Comparison of ENCODE assay signal across 15 cellular contexts in genomic region chr17:47884905-47885735, GRCh38. TPM values are rescaled to one million over a fixed set of nuclear protein-coding genes. Genes with fewer than 3 reads are reported as not detected.
DNase-seq lines count a peak whose midpoint lies in the region; ATAC-seq and TF ChIP-seq lines count a peak whose summit lies in the region.
"Had no signal": no experiment of that assay in that cellular context is flagged by ENCODE, and none has a peak within 500 bp of the region (broad histone marks: within the 10 kb centered on the region; RNA-seq: fewer than 3 reads in every experiment).

No MANE protein-coding gene starts in this region.

- no peaks in the 10 kb centered on the region for H3K79me2 ChIP-seq in mesendoderm (ENCODE audit: control insufficient read depth, insufficient read depth, low read length)

- no peaks in the 10 kb centered on the region for H3K27me3 ChIP-seq in BLaER1
- H3K27me3 ChIP-seq in CD8-positive, alpha-beta memory T cell (ENCODE audit: insufficient read depth, low read length, poor library complexity, severe bottlenecking), result no peaks in the 10 kb centered on the region
- no peaks in the 10 kb centered on the region for H3K27me3 ChIP-seq in mesendoderm (ENCODE audit: insufficient read depth, low read length, poor library complexity)
- H3K27me3 ChIP-seq: body of pancreas, heart left ventricle had no signal

- H3K9ac ChIP-seq in BLaER1, result peak overlapping the region; percentile 49
- H3K9ac ChIP-seq in mesendoderm (ENCODE audit: low read length), result peak overlapping the region; percentile 24

- no peak overlapping the region for H3K4ac ChIP-seq in mesendoderm (ENCODE audit: low read depth, low read length)

- H3K9me3 ChIP-seq in BLaER1, result no peaks in the 10 kb centered on the region
- no peaks in the 10 kb centered on the region for H3K9me3 ChIP-seq in CD8-positive, alpha-beta memory T cell (ENCODE audit: low read length)
- H3K9me3 ChIP-seq: body of pancreas, heart left ventricle had no signal

- H3K36me3 ChIP-seq in BLaER1, result no peaks in the 10 kb centered on the region
- H3K36me3 ChIP-seq in CD8-positive, alpha-beta memory T cell (ENCODE audit: insufficient read depth, low read length), result no peaks in the 10 kb centered on the region
- no peaks in the 10 kb centered on the region for H3K36me3 ChIP-seq in mesendoderm (ENCODE audit: control insufficient read depth, insufficient read depth, low read length)
- H3K36me3 ChIP-seq: heart left ventricle had no signal

- H4K20me1 ChIP-seq in BLaER1, result no peaks in the 10 kb centered on the region

- H4K5ac ChIP-seq in mesendoderm (ENCODE audit: low read length), result no peak overlapping the region

- H3K18ac ChIP-seq in mesendoderm (ENCODE audit: low read length), result no peak overlapping the region

- H2BK120ac ChIP-seq in mesendoderm (ENCODE audit: low read depth, low read length), result no peak overlapping the region

- H3K4me3 ChIP-seq in BLaER1 (no peak overlapping the region), mesendoderm (ENCODE audit: low read length) (no peak overlapping the region)
- H3K4me3 ChIP-seq in CD8-positive, alpha-beta memory T cell (ENCODE audit: low read length), result peak overlapping the region; percentile 39
- H3K4me3 ChIP-seq: body of pancreas, heart left ventricle had no signal

- intact Hi-C loops in Calu3 (cut with micrococcal nuclease; ENCODE audit: unreplicated experiment), result no loop called here

- WGBS in mesendoderm (ENCODE audit: extremely low coverage, insufficient coverage, low lambda C conversion rate), result no CpG with 5 or more reads among the region's 11 CpGs

- BruUV-seq in Calu3 (replicated peaks; lab: Mats Ljungman, UMichigan), result no TSS peak

- H3K79me1 ChIP-seq in mesendoderm (ENCODE audit: low read length), result no peaks in the 10 kb centered on the region

- CTCF ChIA-PET in CD8-positive, alpha-beta memory T cell (lab: Charles Lee), result interaction anchor here (0.8 to 12.7 kb wide), 2 partner anchors 39 to 62 kb away, joined by 3 to 314 read pairs; partner anchors contain the start of genes SCRN2 and SP6
- CTCF ChIA-PET in Calu3 (lab: Charles Lee), result interaction anchor here (0.5 to 2.5 kb wide), 7 partner anchors 11 to 85 kb away, joined by 3 to 14 read pairs (median 3); partner anchors contain the start of genes LRRC46, MRPL10, SCRN2 and SP2

- H3K23ac ChIP-seq in mesendoderm (ENCODE audit: low read length), result no peak overlapping the region

- DNase-seq in CD8-positive, alpha-beta memory T cell, result peak in 2 of 5 donors; percentile 2 to 34
- DNase-seq in SW480 (ENCODE audit: low spot score), result peak; percentile 66
- DNase-seq in mesendoderm, result no peak
- DNase-seq in foreskin melanocyte, result no peak
- DNase-seq in Calu3, result no peak
- DNase-seq: activated CD8-positive, alpha-beta memory T cell treated with anti-CD3 and anti-CD28 coated beads, Interleukin-2, amount 10 ng/mL, durations not matched to agents 7 days and 5 days; body of pancreas; DMS153; NCI-H524 treated with DMSO at 0.1 percent for 48 hours; stimulated activated CD4-positive, alpha-beta T cell treated with anti-CD3 and anti-CD28 coated beads, Interleukin-15, amount 100 ng/mL, for 24 hours; substantia nigra had no signal

- no peak overlapping the region for H2BK5ac ChIP-seq in mesendoderm (ENCODE audit: low read length)

- peaks cover 13 to 25% (median 22%) of the 10 kb centered on the region in 3 donors for H3K4me1 Mint-ChIP-seq in CD8-positive, alpha-beta memory T cell
- H3K4me1 Mint-ChIP-seq in Calu3 (ENCODE audit: low read depth, unreplicated experiment), result no peaks in the 10 kb centered on the region

- H3K4me3 Mint-ChIP-seq in CD8-positive, alpha-beta memory T cell, result peak overlapping the region in 3 of 7 donors; percentile 23 to 44 (median 44)
- H3K4me3 Mint-ChIP-seq in Calu3 (ENCODE audit: low read depth, unreplicated experiment), result no peak overlapping the region
- H3K4me3 Mint-ChIP-seq: activated CD8-positive, alpha-beta memory T cell treated with anti-CD3 and anti-CD28 coated beads, Interleukin-2, amount 10 ng/mL, durations not matched to agents 7 days and 5 days had no signal

- peak overlapping the region; percentile 70 for H3K56ac ChIP-seq in mesendoderm (ENCODE audit: low read length)

- no peaks in the 10 kb centered on the region for H3K36me3 Mint-ChIP-seq in CD8-positive, alpha-beta memory T cell
- H3K36me3 Mint-ChIP-seq in Calu3 (ENCODE audit: insufficient read depth, unreplicated experiment), result no peaks in the 10 kb centered on the region
- H3K36me3 Mint-ChIP-seq: activated CD8-positive, alpha-beta memory T cell treated with anti-CD3 and anti-CD28 coated beads, Interleukin-2, amount 10 ng/mL, durations not matched to agents 7 days and 5 days had no signal

- peak overlapping the region in 1 of 8 donors; percentile 38 for H3K27ac Mint-ChIP-seq in CD8-positive, alpha-beta memory T cell
- H3K27ac Mint-ChIP-seq in Calu3 (ENCODE audit: unreplicated experiment), result no peak overlapping the region
- H3K27ac Mint-ChIP-seq: activated CD8-positive, alpha-beta memory T cell treated with anti-CD3 and anti-CD28 coated beads, Interleukin-2, amount 10 ng/mL, durations not matched to agents 7 days and 5 days had no signal

- H2AK5ac ChIP-seq in mesendoderm (ENCODE audit: low read length), result no peak overlapping the region

- H3K27me3 Mint-ChIP-seq in CD8-positive, alpha-beta memory T cell, result peaks cover 15 to 19% of the 10 kb centered on the region in 2 donors
- H3K27me3 Mint-ChIP-seq in Calu3 (ENCODE audit: unreplicated experiment), result peaks cover 42% of the 10 kb centered on the region

- H3K27ac ChIP-seq in BLaER1, result peak overlapping the region; percentile 46; the same call in 1 of the 2 replicates
- H3K27ac ChIP-seq in CD8-positive, alpha-beta memory T cell (ENCODE audit: low read depth, low read length), result no peak overlapping the region
- H3K27ac ChIP-seq in mesendoderm (ENCODE audit: low read depth, low read length), result no peak overlapping the region
- H3K27ac ChIP-seq: body of pancreas, heart left ventricle had no signal

- TF ChIP-seq CTCF in Calu3 (IDR thresholded peaks at IDR 0.05; ENCODE audit: unreplicated experiment), result no peak

- peak overlapping the region; percentile 81 for H3K4me2 ChIP-seq in BLaER1
- no peak overlapping the region for H3K4me2 ChIP-seq in mesendoderm (ENCODE audit: low read length)

- H2BK15ac ChIP-seq in mesendoderm (replicated peaks; ENCODE audit: low read depth), result no peak overlapping the region

- ATAC-seq in GM19463 (IDR thresholded peaks at IDR 0.05; ENCODE audit: unreplicated experiment), result no peak
- ATAC-seq in GM21526 (IDR thresholded peaks at IDR 0.05; ENCODE audit: low FRiP score, unreplicated experiment), result no peak
- ATAC-seq: activated CD8-positive, alpha-beta memory T cell treated with anti-CD3 and anti-CD28 coated beads, Interleukin-2, amount 10 ng/mL, durations not matched to agents 7 days and 5 days; body of pancreas had no signal

- H3K9me3 Mint-ChIP-seq in CD8-positive, alpha-beta memory T cell, result no peaks in the 10 kb centered on the region
- H3K9me3 Mint-ChIP-seq in Calu3 (ENCODE audit: low read depth, unreplicated experiment), result no peaks in the 10 kb centered on the region

- POLR2A ChIA-PET in CD8-positive, alpha-beta memory T cell (lab: Charles Lee), result no interaction called here

- H3K4me1 ChIP-seq in BLaER1 (peaks cover 47% of the 10 kb centered on the region), mesendoderm (ENCODE audit: control insufficient read depth, low read depth, low read length) (peaks cover 7% of the 10 kb centered on the region)
- peaks cover 38% of the 10 kb centered on the region for H3K4me1 ChIP-seq in CD8-positive, alpha-beta memory T cell (ENCODE audit: insufficient read depth, low read length)
- H3K4me1 ChIP-seq: body of pancreas had no signal

- no peak overlapping the region for H4K8ac ChIP-seq in mesendoderm (ENCODE audit: low read depth, low read length)

RNA-seq across cellular contexts. Expression of gene SP2, which starts 10.9 kb away (rescaled TPM):
- 10 to 100 TPM; 21.5 to 22.1 TPM for total RNA-seq in CD8-positive, alpha-beta memory T cell
- polyA plus RNA-seq in CD8-positive, alpha-beta memory T cell, result 13.4 TPM
- polyA plus RNA-seq in mesendoderm (2013, experiment 1 of 2), result 32.7 TPM
- 32.4 TPM for polyA plus RNA-seq in mesendoderm (2013, experiment 2 of 2)
- 21.5 and 22.4 TPM in 2 replicates for total RNA-seq in Calu3 (2022)

RNA-seq across cellular contexts. Expression of gene SP6, which starts 34.2 kb away (rescaled TPM):
- under 1 TPM; 0.07 to 0.09 TPM for total RNA-seq in CD8-positive, alpha-beta memory T cell
- 0.59 TPM for polyA plus RNA-seq in CD8-positive, alpha-beta memory T cell
- 0.91 TPM for polyA plus RNA-seq in mesendoderm (2013, experiment 1 of 2)
- 0.78 TPM for polyA plus RNA-seq in mesendoderm (2013, experiment 2 of 2)
- total RNA-seq in Calu3 (2022), result 1.1 and 1.2 TPM in 2 replicates

RNA-seq across cellular contexts. Expression of gene SCRN2, which starts 44.0 kb away (rescaled TPM):
- 10 to 100 TPM; 17.3 to 18.0 TPM for total RNA-seq in CD8-positive, alpha-beta memory T cell
- polyA plus RNA-seq in CD8-positive, alpha-beta memory T cell, result 17.2 TPM
- 6.6 TPM for polyA plus RNA-seq in mesendoderm (2013, experiment 1 of 2)
- polyA plus RNA-seq in mesendoderm (2013, experiment 2 of 2), result 7.7 TPM
- total RNA-seq in Calu3 (2022), result 34.8 and 37.0 TPM in 2 replicates

RNA-seq across cellular contexts. Expression of gene LRRC46, which starts 53.6 kb away (rescaled TPM):
- total RNA-seq in CD8-positive, alpha-beta memory T cell, result under 1 TPM; 0.49 to 0.83 TPM
- 0.28 TPM for polyA plus RNA-seq in CD8-positive, alpha-beta memory T cell
- 0.20 TPM for polyA plus RNA-seq in mesendoderm (2013, experiment 1 of 2)
- polyA plus RNA-seq in mesendoderm (2013, experiment 2 of 2), result 0.43 TPM
- 2.9 and 4.0 TPM in 2 replicates for total RNA-seq in Calu3 (2022)
- total RNA-seq: body of pancreas had no signal

RNA-seq across cellular contexts. Expression of gene MRPL10, which starts 53.8 kb away (rescaled TPM):
- 10 to 100 TPM; 67.0 to 67.7 TPM for total RNA-seq in CD8-positive, alpha-beta memory T cell
- polyA plus RNA-seq in CD8-positive, alpha-beta memory T cell, result 59.8 TPM
- polyA plus RNA-seq in mesendoderm (2013, experiment 1 of 2), result 60.1 TPM
- polyA plus RNA-seq in mesendoderm (2013, experiment 2 of 2), result 60.8 TPM
- total RNA-seq in Calu3 (2022), result 70.2 and 84.1 TPM in 2 replicates
